ENCODE assay signal across 28 cellular contexts in the genomic region with DNA sequence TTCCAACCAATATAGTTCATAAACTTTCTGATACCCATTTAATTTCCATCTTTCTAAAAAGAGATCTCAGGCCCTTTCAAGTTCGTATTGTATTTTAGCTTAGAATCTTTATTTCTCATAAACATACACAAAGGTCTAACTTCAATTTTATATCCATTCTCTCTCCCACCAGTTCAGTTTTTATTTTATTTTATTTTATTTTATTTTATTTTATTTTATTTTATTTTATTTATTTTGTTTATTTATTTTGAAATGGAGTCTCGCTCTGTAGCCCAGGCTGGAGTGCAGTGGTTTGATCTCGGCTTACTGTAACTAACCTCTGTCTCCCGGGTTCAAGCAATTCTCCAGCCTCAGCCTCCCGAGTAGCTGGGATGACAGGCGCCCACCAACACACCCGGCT.
"Had no signal": no experiment of that assay in that cellular context is flagged by ENCODE, and none has a peak within 500 bp of the region (broad histone marks: within the 10 kb centered on the region; RNA-seq: fewer than 3 reads in every experiment).

No MANE protein-coding gene starts in this region.

- DNase-seq: stimulated activated CD4-positive, alpha-beta T cell treated with anti-CD3 and anti-CD28 coated beads, Interleukin-2, amount 100 ng/mL, for 48 hours; stimulated activated CD4-positive, alpha-beta T cell treated with anti-CD3 and anti-CD28 coated beads, Interleukin-4, amount 100 ng/mL, for 1 hour; stimulated activated CD4-positive, alpha-beta T cell treated with anti-CD3 and anti-CD28 coated beads, Interleukin-4, amount 100 ng/mL, for 24 hours; stimulated activated CD4-positive, alpha-beta T cell treated with anti-CD3 and anti-CD28 coated beads, Interleukin-4, amount 100 ng/mL, for 4 hours; stimulated activated CD8-positive, alpha-beta memory T cell treated with anti-CD3 and anti-CD28 coated beads, Interleukin-4, amount 100 ng/mL, for 48 hours; stimulated activated naive B cell treated with anti-CD40 and anti-IgM and Interleukin-4, amounts not matched to agents 10 μg/mL and 1 μg/mL and 100 μg/mL, for 72 hours; stimulated activated naive CD4-positive, alpha-beta T cell; stimulated activated naive CD4-positive, alpha-beta T cell treated with Interleukin-2 at 50 U/mL for 16 hours; stimulated activated naive CD8-positive, alpha-beta T cell treated with anti-CD3 and anti-CD28 coated beads, Interleukin-15, amount 100 ng/mL, for 72 hours; stimulated activated naive CD8-positive, alpha-beta T cell treated with anti-CD3 and anti-CD28 coated beads, Interleukin-15, Interleukin-2, amounts not matched to agents 100 U/mL and 50 U/mL, for 24 hours; stomach; substantia nigra; tibial artery; transverse colon; trophoblast cell; upper lobe of right lung; uterus had no signal

- ATAC-seq: stimulated activated effector memory CD8-positive, alpha-beta T cell treated with anti-CD3 and anti-CD28 coated beads, Interleukin-12 subunit alpha, Interleukin-12 subunit beta, amount 100 ng/mL, for 72 hours; stimulated activated memory B cell treated with anti-CD40 and anti-IgM and Interleukin-4, amounts not matched to agents 10 μg/mL and 1 μg/mL and 100 μg/mL, for 72 hours; stimulated activated naive B cell treated with anti-CD40 and anti-IgM and Interleukin-4, amounts not matched to agents 10 μg/mL and 1 μg/mL and 100 μg/mL, for 72 hours; stimulated activated naive CD8-positive, alpha-beta T cell treated with anti-CD3 and anti-CD28 coated beads, Interleukin-15, amount 100 ng/mL, for 72 hours; stimulated activated naive CD8-positive, alpha-beta T cell treated with anti-CD3 and anti-CD28 coated beads, Interleukin-15, Interleukin-2, amounts not matched to agents 100 U/mL and 50 U/mL, for 24 hours; upper lobe of right lung had no signal

- H3K27me3 Mint-ChIP-seq: stimulated activated memory B cell treated with anti-CD40 and anti-IgM and Interleukin-4, amounts not matched to agents 10 μg/mL and 1 μg/mL and 100 μg/mL, for 72 hours; stimulated activated naive B cell treated with anti-CD40 and anti-IgM and Interleukin-4, amounts not matched to agents 10 μg/mL and 1 μg/mL and 100 μg/mL, for 72 hours; stimulated activated naive CD8-positive, alpha-beta T cell treated with anti-CD3 and anti-CD28 coated beads, Interleukin-15, amount 100 ng/mL, for 72 hours; stimulated activated naive CD8-positive, alpha-beta T cell treated with anti-CD3 and anti-CD28 coated beads, Interleukin-15, Interleukin-2, amounts not matched to agents 100 ng/mL and 50 ng/mL, for 24 hours; type B pancreatic cell had no signal

- H3K36me3 ChIP-seq: stomach, suprapubic skin, thoracic aorta, thyroid gland, tibial artery, tibial nerve, transverse colon, upper lobe of left lung, upper lobe of right lung, uterus, vagina had no signal

- H3K4me3 ChIP-seq: stomach, suprapubic skin, thoracic aorta, thyroid gland, tibial artery, tibial nerve, transverse colon, upper lobe of left lung, upper lobe of right lung, uterus, vagina had no signal

- FAIRE-seq: urothelium cell line had no signal

- H3K4me1 ChIP-seq: stomach, suprapubic skin, thyroid gland, tibial artery, tibial nerve, transverse colon, upper lobe of left lung, upper lobe of right lung, uterus, vagina had no signal

- H3K27ac ChIP-seq: stomach, suprapubic skin, thoracic aorta, thyroid gland, tibial artery, tibial nerve, transverse colon, upper lobe of left lung, upper lobe of right lung, uterus, vagina had no signal

- H3K36me3 Mint-ChIP-seq: stimulated activated effector memory CD8-positive, alpha-beta T cell treated with anti-CD3 and anti-CD28 coated beads, Interleukin-12 subunit alpha, Interleukin-12 subunit beta, amount 100 ng/mL, for 72 hours; stimulated activated memory B cell treated with anti-CD40 and anti-IgM and Interleukin-4, amounts not matched to agents 10 μg/mL and 1 μg/mL and 100 μg/mL, for 72 hours; stimulated activated naive B cell treated with anti-CD40 and anti-IgM and Interleukin-4, amounts not matched to agents 10 μg/mL and 1 μg/mL and 100 μg/mL, for 72 hours; type B pancreatic cell had no signal

- H3K9me3 Mint-ChIP-seq: stimulated activated naive B cell treated with anti-CD40 and anti-IgM and Interleukin-4, amounts not matched to agents 10 μg/mL and 1 μg/mL and 100 μg/mL, for 72 hours; type B pancreatic cell had no signal

- H3K27me3 ChIP-seq: stomach, suprapubic skin, thyroid gland, tibial artery, tibial nerve, transverse colon, upper lobe of left lung, upper lobe of right lung, uterus, vagina had no signal

- H3K27ac Mint-ChIP-seq: stimulated activated effector memory CD8-positive, alpha-beta T cell treated with anti-CD3 and anti-CD28 coated beads, Interleukin-12 subunit alpha, Interleukin-12 subunit beta, amount 100 ng/mL, for 72 hours; stimulated activated memory B cell treated with anti-CD40 and anti-IgM and Interleukin-4, amounts not matched to agents 10 μg/mL and 1 μg/mL and 100 μg/mL, for 72 hours; stimulated activated naive B cell treated with anti-CD40 and anti-IgM and Interleukin-4, amounts not matched to agents 10 μg/mL and 1 μg/mL and 100 μg/mL, for 72 hours; stimulated activated naive CD8-positive, alpha-beta T cell treated with anti-CD3 and anti-CD28 coated beads, Interleukin-15, amount 100 ng/mL, for 72 hours; stimulated activated naive CD8-positive, alpha-beta T cell treated with anti-CD3 and anti-CD28 coated beads, Interleukin-15, Interleukin-2, amounts not matched to agents 100 ng/mL and 50 ng/mL, for 24 hours; type B pancreatic cell had no signal

- H3K4me1 Mint-ChIP-seq: stimulated activated effector memory CD8-positive, alpha-beta T cell treated with anti-CD3 and anti-CD28 coated beads, Interleukin-12 subunit alpha, Interleukin-12 subunit beta, amount 100 ng/mL, for 72 hours; stimulated activated memory B cell treated with anti-CD40 and anti-IgM and Interleukin-4, amounts not matched to agents 10 μg/mL and 1 μg/mL and 100 μg/mL, for 72 hours; stimulated activated naive B cell treated with anti-CD40 and anti-IgM and Interleukin-4, amounts not matched to agents 10 μg/mL and 1 μg/mL and 100 μg/mL, for 72 hours; stimulated activated naive CD8-positive, alpha-beta T cell treated with anti-CD3 and anti-CD28 coated beads, Interleukin-15, amount 100 ng/mL, for 72 hours had no signal

- H3K9me3 ChIP-seq: stomach, suprapubic skin, thoracic aorta, thyroid gland, tibial artery, tibial nerve, transverse colon, upper lobe of left lung, upper lobe of right lung, uterus, vagina had no signal

- H3K4me3 Mint-ChIP-seq: stimulated activated effector memory CD8-positive, alpha-beta T cell treated with anti-CD3 and anti-CD28 coated beads, Interleukin-12 subunit alpha, Interleukin-12 subunit beta, amount 100 ng/mL, for 72 hours; stimulated activated memory B cell treated with anti-CD40 and anti-IgM and Interleukin-4, amounts not matched to agents 10 μg/mL and 1 μg/mL and 100 μg/mL, for 72 hours; stimulated activated naive B cell treated with anti-CD40 and anti-IgM and Interleukin-4, amounts not matched to agents 10 μg/mL and 1 μg/mL and 100 μg/mL, for 72 hours; stimulated activated naive CD8-positive, alpha-beta T cell treated with anti-CD3 and anti-CD28 coated beads, Interleukin-15, amount 100 ng/mL, for 72 hours; stimulated activated naive CD8-positive, alpha-beta T cell treated with anti-CD3 and anti-CD28 coated beads, Interleukin-15, Interleukin-2, amounts not matched to agents 100 ng/mL and 50 ng/mL, for 24 hours; type B pancreatic cell had no signal
